11 cellular contexts compared by ENCODE assay signal in genomic region chr3:66482005-66482404, GRCh38. TPM values are rescaled to one million over a fixed set of nuclear protein-coding genes. Genes with fewer than 3 reads are reported as not detected.
DNase-seq lines count a peak whose midpoint lies in the region; ATAC-seq, FAIRE-seq and TF ChIP-seq lines count a peak whose summit lies in the region.
"Had no signal": no experiment of that assay in that cellular context is flagged by ENCODE, and none has a peak within 500 bp of the region (broad histone marks: within the 10 kb centered on the region; RNA-seq: fewer than 3 reads in every experiment).

No MANE protein-coding gene starts in this region.

- ATAC-seq in aorta (ENCODE audit: low FRiP score): no peak
- ATAC-seq: HCT116 had no signal

- no peaks in the 10 kb centered on the region for H3K9me3 Mint-ChIP-seq in astrocyte (ENCODE audit: unreplicated experiment)

- H3K9me3 ChIP-seq in left ventricle myocardium inferior (replicated peaks) (no peaks in the 10 kb centered on the region), astrocyte (ENCODE audit: insufficient read depth, low read depth, low read length) (no peaks in the 10 kb centered on the region), muscle layer of colon (ENCODE audit: low read length) (no peaks in the 10 kb centered on the region), aorta (ENCODE audit: control insufficient read depth, low read length) (no peaks in the 10 kb centered on the region)

- peaks cover 94% of the 10 kb centered on the region for H3K79me2 ChIP-seq in astrocyte (ENCODE audit: insufficient read depth, low read length)

- no peaks in the 10 kb centered on the region for H3K27me3 Mint-ChIP-seq in astrocyte (ENCODE audit: low read depth, unreplicated experiment)

- peak overlapping the region; percentile 30 for H3K4me2 ChIP-seq in astrocyte (ENCODE audit: low read length)

- H3K4me3 ChIP-seq in left ventricle myocardium inferior (no peak overlapping the region), astrocyte (ENCODE audit: insufficient read depth, low read depth, low read length) (no peak overlapping the region), muscle layer of colon (ENCODE audit: low read depth in 1 of 2, low read length in 2 of 2) (no peak overlapping the region), aorta (ENCODE audit: low read length in 2 of 2) (no peak overlapping the region)

- no peaks in the 10 kb centered on the region for H3K36me3 Mint-ChIP-seq in astrocyte (ENCODE audit: low read depth, unreplicated experiment)

- no peak overlapping the region for H2AFZ ChIP-seq in astrocyte (ENCODE audit: low read depth, low read length)

- no peak overlapping the region for H3K4me3 Mint-ChIP-seq in astrocyte (ENCODE audit: unreplicated experiment)

- intact Hi-C loops in left ventricle myocardium inferior (cut with micrococcal nuclease) (no loop called here), cardiac septum (cut with DNase I) (loop anchor here (2.0 to 5.0 kb wide), 2 partner anchors 17 to 75 kb away; no protein-coding TSS in a partner anchor), aorta (cut with DNase I) (no loop called here)

- H3K27me3 ChIP-seq in left ventricle myocardium inferior (ENCODE audit: low read depth) (no peaks in the 10 kb centered on the region), astrocyte (ENCODE audit: insufficient read depth, low read length) (no peaks in the 10 kb centered on the region), muscle layer of colon (ENCODE audit: control insufficient read depth in 1 of 2, insufficient read depth in 2 of 2, low read length in 2 of 2) (no peaks in the 10 kb centered on the region), aorta (ENCODE audit: control insufficient read depth in 1 of 2, insufficient read depth in 2 of 2, low read length in 1 of 2) (no peaks in the 10 kb centered on the region)

- H3K36me3 ChIP-seq in left ventricle myocardium inferior: no peaks in the 10 kb centered on the region
- H3K36me3 ChIP-seq in astrocyte (ENCODE audit: insufficient read depth, low read length): no peaks in the 10 kb centered on the region
- no peaks in the 10 kb centered on the region for H3K36me3 ChIP-seq in muscle layer of colon (ENCODE audit: insufficient read depth, low read length)
- H3K36me3 ChIP-seq in aorta (ENCODE audit: control insufficient read depth in 1 of 2, insufficient read depth in 2 of 2, low read length in 1 of 2): no peaks in the 10 kb centered on the region

- FAIRE-seq in astrocyte (lab: Jason Lieb, UNC): no peak

- no peak for DNase-seq in left ventricle myocardium inferior
- no peak for DNase-seq in cardiac septum (ENCODE audit: low spot score)
- no peak for DNase-seq in astrocyte (ENCODE audit: low read depth)
- DNase-seq in aorta: no peak
- DNase-seq in 8988T: no peak
- DNase-seq in SIG-M5 (lab: John Stamatoyannopoulos, UW): no peak
- no peak for DNase-seq in stimulated activated CD8-positive, alpha-beta memory T cell treated with anti-CD3 and anti-CD28 coated beads, Interleukin-4, amount 100 ng/mL, for 48 hours
- DNase-seq: DMS153, NCI-H2107 had no signal

- peak overlapping the region; percentile 35 for H3K27ac Mint-ChIP-seq in astrocyte (ENCODE audit: unreplicated experiment)

- WGBS in aorta, 2 donors: 17 to 26% methylated on average over 6 of the region's 6 CpGs

- peak overlapping the region; percentile 91 for H3K27ac ChIP-seq in left ventricle myocardium inferior (replicated peaks)
- no peak overlapping the region for H3K27ac ChIP-seq in astrocyte (ENCODE audit: low read depth, low read length)
- H3K27ac ChIP-seq in muscle layer of colon (ENCODE audit: low read depth, low read length): peak overlapping the region; percentile 88
- H3K27ac ChIP-seq in aorta (ENCODE audit: low read depth in 1 of 2, low read length in 2 of 2): peak overlapping the region; percentile 23 to 71

- H3K9ac ChIP-seq in astrocyte (ENCODE audit: low read length) (no peak overlapping the region), muscle layer of colon (ENCODE audit: low read length) (peak overlapping the region; percentile 27)

- TF ChIP-seq CTCF in left ventricle myocardium inferior (IDR thresholded peaks at IDR 0.05; ENCODE audit: borderline replicate concordance) (no peak), astrocyte (IDR thresholded peaks at IDR 0.05; ENCODE audit: insufficient read depth, low read depth, low read length) (no peak)

- H3K4me1 Mint-ChIP-seq in astrocyte (ENCODE audit: low read depth, unreplicated experiment): peaks cover 72% of the 10 kb centered on the region

- H3K4me1 ChIP-seq in left ventricle myocardium inferior: peaks cover 99% of the 10 kb centered on the region
- H3K4me1 ChIP-seq in astrocyte (ENCODE audit: insufficient read depth, low read length): peaks cover 68% of the 10 kb centered on the region
- H3K4me1 ChIP-seq in muscle layer of colon (ENCODE audit: insufficient read depth, low read length): peaks cover 98% of the 10 kb centered on the region
- peaks cover 3 to 21% of the 10 kb centered on the region in 2 donors for H3K4me1 ChIP-seq in aorta (ENCODE audit: control insufficient read depth in 1 of 2, insufficient read depth in 2 of 2, low read length in 2 of 2)

- no peaks in the 10 kb centered on the region for H4K20me1 ChIP-seq in astrocyte (ENCODE audit: insufficient read depth, low read length)

RNA-seq across cellular contexts. Expression of gene LRIG1, which starts 18.8 kb away (rescaled TPM):
- total RNA-seq in left ventricle myocardium inferior: 137 TPM
- total RNA-seq in cardiac septum: 77.1 TPM
- 39.7 and 45.3 TPM in 2 replicates for total RNA-seq in astrocyte
- 100 to 1,000 TPM in 1 of 2 donors, 10 to 100 TPM in 1; 75.7 to 115 TPM for total RNA-seq in aorta
- polyA plus RNA-seq in aorta: 10 to 100 TPM; 15.0 to 62.1 TPM
